ENCODE assay signal across 8 cellular contexts in the genomic region with DNA sequence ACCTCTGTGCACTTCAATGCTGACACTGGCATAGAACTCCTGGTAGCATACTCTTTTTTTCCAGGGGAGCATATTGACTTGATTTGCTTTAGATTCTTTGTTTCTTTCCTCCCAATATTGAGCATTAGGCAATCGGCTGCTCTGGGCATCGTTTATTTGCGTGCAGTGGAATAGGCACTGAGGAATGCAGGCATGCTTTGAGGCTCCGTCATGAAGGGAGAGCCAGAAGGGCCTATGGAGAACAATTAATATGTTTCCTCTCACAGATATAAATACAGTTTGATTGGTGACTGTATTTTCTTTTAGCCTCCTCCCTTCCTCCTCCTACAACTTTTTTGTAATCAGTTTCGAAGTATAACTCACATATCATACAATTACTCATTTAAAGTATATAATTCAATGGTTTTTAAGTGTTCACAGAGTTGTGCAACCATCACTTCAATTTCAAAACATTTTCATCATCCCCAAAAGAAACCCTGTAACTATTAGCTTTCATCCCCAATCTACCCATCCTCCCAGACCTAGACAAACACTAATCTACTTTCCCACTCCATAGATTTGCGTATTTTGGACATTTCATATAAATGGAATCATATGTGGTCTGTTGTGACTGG.
DNase-seq lines count a peak whose midpoint lies in the region; FAIRE-seq and TF ChIP-seq lines count a peak whose summit lies in the region.
"Not testable (repeated sequence)": the region's sequence is repeated elsewhere in the genome, so short reads cannot be mapped to it uniquely, and the experiment has no call there.

No MANE protein-coding gene starts in this region.

- H4K8ac ChIP-seq in mesenchymal stem cell (ENCODE audit: low read length): peak overlapping the region; percentile 35

- H2AFZ ChIP-seq in mesenchymal stem cell (ENCODE audit: low read depth, low read length): not testable (repeated sequence)

- H4K91ac ChIP-seq in mesenchymal stem cell (ENCODE audit: low read length): peak overlapping the region; percentile 50

- not testable (repeated sequence) for H2BK12ac ChIP-seq in mesenchymal stem cell (ENCODE audit: low read length in 2 of 2)

- H3K27ac ChIP-seq in mesenchymal stem cell (ENCODE audit: low read length, poor library complexity, severe bottlenecking): not testable (repeated sequence)

- H3K4me1 ChIP-seq in mesenchymal stem cell (ENCODE audit: control insufficient read depth, insufficient read depth, low read depth, low read length): not testable (repeated sequence)

- H3K27me3 ChIP-seq in mesenchymal stem cell (ENCODE audit: control insufficient read depth in 1 of 2, insufficient read depth in 1 of 2, low read length in 2 of 2): not testable (repeated sequence)

- not testable (repeated sequence) for H2AK5ac ChIP-seq in mesenchymal stem cell (ENCODE audit: low read length, severe bottlenecking)

- not testable (repeated sequence) for TF ChIP-seq CTCF in cardiac fibroblast (IDR thresholded peaks at IDR 0.05; ENCODE audit: low read depth, low read length)

- not testable (repeated sequence) for H3K4ac ChIP-seq in mesenchymal stem cell (ENCODE audit: low read depth in 1 of 2, low read length in 2 of 2)

- 30% methylated on average over 2 of the region's 6 CpGs for WGBS in mesenchymal stem cell

- H2BK15ac ChIP-seq in mesenchymal stem cell (ENCODE audit: low read depth, poor library complexity, severe bottlenecking): not testable (repeated sequence)

- peak; percentile 90 for DNase-seq in EH (ENCODE audit: low read depth)
- DNase-seq in HS-5 (ENCODE audit: low read depth): peak; percentile 78
- peak; percentile 29 for DNase-seq in T1000 (lab: John Stamatoyannopoulos, UW)
- peak; percentile 58 to 88 for DNase-seq in cardiac fibroblast (ENCODE audit: low read depth in 2 of 2)
- DNase-seq in fibroblast of peridontal ligament (ENCODE audit: extremely low read depth): peak; percentile 97
- peak; percentile 71 for DNase-seq in mesenchymal stem cell
- DNase-seq in stromal cell of bone marrow (ENCODE audit: low read depth): peak; percentile 42

- not testable (repeated sequence) for H3K23ac ChIP-seq in mesenchymal stem cell (ENCODE audit: low read length in 2 of 2)

- H3K4me2 ChIP-seq in mesenchymal stem cell (ENCODE audit: low read length, poor library complexity, severe bottlenecking): not testable (repeated sequence)

- H3K18ac ChIP-seq in mesenchymal stem cell (ENCODE audit: low read depth in 1 of 2, low read length in 2 of 2): peak overlapping the region; percentile 33 to 40

- not testable (repeated sequence) for H3K79me1 ChIP-seq in mesenchymal stem cell (replicated peaks; ENCODE audit: low read length, poor library complexity, severe bottlenecking)

- not testable (repeated sequence) for H3K9me3 ChIP-seq in mesenchymal stem cell (ENCODE audit: control insufficient read depth, low read length)

- peak overlapping the region; percentile 45 for H3K9ac ChIP-seq in mesenchymal stem cell (ENCODE audit: low read length)

- H2BK120ac ChIP-seq in mesenchymal stem cell (ENCODE audit: low read depth, low read length): not testable (repeated sequence)

- H3K14ac ChIP-seq in mesenchymal stem cell (ENCODE audit: low read length in 2 of 2): not testable (repeated sequence)

- H3K4me3 ChIP-seq in cardiac fibroblast (replicated peaks in 1 of 2; ENCODE audit: low read depth in 2 of 2, low read length in 2 of 2); mesenchymal stem cell (ENCODE audit: insufficient read depth in 1 of 2, low read depth in 1 of 2, low read length in 2 of 2): not testable (repeated sequence)

- H3K36me3 ChIP-seq in mesenchymal stem cell (ENCODE audit: control insufficient read depth in 1 of 2, insufficient read depth in 2 of 2, low read depth in 1 of 2, low read length in 2 of 2): not testable (repeated sequence)

- H2BK5ac ChIP-seq in mesenchymal stem cell (ENCODE audit: low read depth, low read length, poor library complexity, severe bottlenecking): not testable (repeated sequence)

- FAIRE-seq in A204.1 (lab: Jason Lieb, UNC): peak; percentile 97

Comparison
In these comparisons a context has a peak if more than half of its experiments do, and no peak if none do; other contexts are left out.
1. DNase-seq: peak in every context shown above with its lines; median percentile 97 in fibroblast of peridontal ligament; 90 in EH; 78 in HS-5; 73 in cardiac fibroblast; 71 in mesenchymal stem cell; 42 in stromal cell of bone marrow; 29 in T1000.